In genomic region chr22:26800858-26801257, GRCh38 we compare ENCODE assay signal across 19 cellular contexts.
A peak's percentile ranks its signal among the peaks of the same experiment; 100 is the strongest.
DNase-seq lines count a peak whose midpoint lies in the region; ATAC-seq and TF ChIP-seq lines count a peak whose summit lies in the region.
"Had no signal": no experiment of that assay in that cellular context is flagged by ENCODE, and none has a peak within 500 bp of the region (broad histone marks: within the 10 kb centered on the region; RNA-seq: fewer than 3 reads in every experiment).

No MANE protein-coding gene starts in this region.

- DNase-seq in Daoy (ENCODE audit: low read depth) (peak; percentile 38), NT2/D1 (ENCODE audit: low read depth, low spot score) (peak; percentile 38), fibroblast of peridontal ligament (ENCODE audit: extremely low read depth) (peak; percentile 54), osteoblast (ENCODE audit: insufficient read length, low spot score, missing footprints) (peak; percentile 81), psoas muscle (no peak), HPDE6-E6E7 (ENCODE audit: extremely low spot score) (no peak), nucleus accumbens (lab: John Stamatoyannopoulos, UW) (no peak), upper lobe of right lung (no peak)
- DNase-seq: activated CD8-positive, alpha-beta memory T cell treated with anti-CD3 and anti-CD28 coated beads for 24 hours; amniotic stem cell; NCI-H1105; NCI-H2171; stimulated activated CD4-positive, alpha-beta T cell treated with anti-CD3 and anti-CD28 coated beads, Interleukin-2, amount 100 ng/mL, for 24 hours; substantia nigra; T-cell had no signal

- no peak overlapping the region for H3K9ac ChIP-seq in NT2/D1 (ENCODE audit: insufficient read length, low read depth)

- no peaks in the 10 kb centered on the region for H3K36me3 ChIP-seq in NT2/D1 (ENCODE audit: insufficient read depth, insufficient read length, low read length)
- H3K36me3 ChIP-seq in osteoblast (ENCODE audit: insufficient read depth, low read length): no peaks in the 10 kb centered on the region
- no peaks in the 10 kb centered on the region for H3K36me3 ChIP-seq in psoas muscle (ENCODE audit: insufficient read depth in 1 of 2, low read depth in 1 of 2)
- H3K36me3 ChIP-seq in upper lobe of right lung: no peaks in the 10 kb centered on the region
- H3K36me3 ChIP-seq: gastroesophageal sphincter, neutrophil had no signal

- H3K27ac ChIP-seq in osteoblast (ENCODE audit: low read depth, low read length): no peak overlapping the region
- H3K27ac ChIP-seq in psoas muscle: no peak overlapping the region
- H3K27ac ChIP-seq in upper lobe of right lung: no peak overlapping the region
- H3K27ac ChIP-seq: gastroesophageal sphincter, neutrophil, VCaP had no signal

- H3K4me1 ChIP-seq in NT2/D1 (ENCODE audit: insufficient read depth, insufficient read length) (peaks cover 6% of the 10 kb centered on the region), osteoblast (ENCODE audit: insufficient read depth, low read length) (peaks cover 9% of the 10 kb centered on the region), psoas muscle (no peaks in the 10 kb centered on the region), upper lobe of right lung (no peaks in the 10 kb centered on the region)
- H3K4me1 ChIP-seq: gastroesophageal sphincter had no signal

- H3K27me3 ChIP-seq in NT2/D1 (ENCODE audit: insufficient read depth, insufficient read length): no peaks in the 10 kb centered on the region
- peaks cover 8% of the 10 kb centered on the region for H3K27me3 ChIP-seq in osteoblast (ENCODE audit: insufficient read depth, low read length)
- H3K27me3 ChIP-seq in psoas muscle (ENCODE audit: insufficient read depth in 3 of 3, low read length in 2 of 3): no peaks in the 10 kb centered on the region
- H3K27me3 ChIP-seq in upper lobe of right lung: no peaks in the 10 kb centered on the region
- H3K27me3 ChIP-seq: gastroesophageal sphincter had no signal

- no peak overlapping the region for H3K4me2 ChIP-seq in osteoblast (ENCODE audit: insufficient read depth, low read length)

- peak overlapping the region; percentile 39 for H2AFZ ChIP-seq in osteoblast (ENCODE audit: low read length)

- H3K79me2 ChIP-seq in osteoblast (ENCODE audit: insufficient read depth, low read length): no peaks in the 10 kb centered on the region

- H4K20me1 ChIP-seq in osteoblast (ENCODE audit: insufficient read depth, low read length): no peaks in the 10 kb centered on the region

- TF ChIP-seq CTCF in osteoblast (IDR thresholded peaks at IDR 0.05; ENCODE audit: extremely low read depth, low read depth, low read length): no peak
- TF ChIP-seq CTCF in psoas muscle (IDR thresholded peaks at IDR 0.05): no peak
- no peak for TF ChIP-seq CTCF in upper lobe of right lung (IDR thresholded peaks at IDR 0.05)

- WGBS in psoas muscle, 3 donors: 49 to 65% (median 58%) methylated on average over 7 of the region's 7 CpGs

- H3K9me3 ChIP-seq in NT2/D1 (ENCODE audit: insufficient read depth, low read length): no peaks in the 10 kb centered on the region
- H3K9me3 ChIP-seq in osteoblast (ENCODE audit: low read depth, low read length): no peaks in the 10 kb centered on the region
- H3K9me3 ChIP-seq in psoas muscle: no peaks in the 10 kb centered on the region
- H3K9me3 ChIP-seq in upper lobe of right lung: no peaks in the 10 kb centered on the region
- H3K9me3 ChIP-seq: gastroesophageal sphincter, neutrophil had no signal

- no peak overlapping the region for H3K4me3 ChIP-seq in NT2/D1 (ENCODE audit: insufficient read length, low read depth)
- H3K4me3 ChIP-seq in osteoblast (ENCODE audit: insufficient read depth, low read length): no peak overlapping the region
- no peak overlapping the region for H3K4me3 ChIP-seq in psoas muscle
- no peak overlapping the region for H3K4me3 ChIP-seq in upper lobe of right lung
- H3K4me3 ChIP-seq: gastroesophageal sphincter had no signal

- intact Hi-C loops in psoas muscle (cut with DNase I) (no loop called here), upper lobe of right lung (cut with DNase I) (no loop called here)

- ATAC-seq in psoas muscle (no peak), upper lobe of right lung (no peak)
- ATAC-seq: gastroesophageal sphincter, sciatic nerve, T-cell had no signal

Comparison
In these comparisons a context has a peak if more than half of its experiments do, and no peak if none do; other contexts are left out.
1. DNase-seq: peak in Daoy (single experiment), NT2/D1 (single experiment), fibroblast of peridontal ligament (single experiment) and osteoblast (single experiment); none in psoas muscle (0 of 2), HPDE6-E6E7 (single experiment), nucleus accumbens (0 of 56) and upper lobe of right lung (single experiment).